ENCODE assay signal across 2 cellular contexts in genomic region chr6:110581682-110582081, GRCh38.
A peak's percentile ranks its signal among the peaks of the same experiment; 100 is the strongest.
TF ChIP-seq lines count a peak whose summit lies in the region.

No MANE protein-coding gene starts in this region.

TF ChIP-seq in IMR-90, 13 proteins besides CTCF, POLR2A, EP300 and RAD21 (continued from another document):
- TF ChIP-seq, protein P1, sequence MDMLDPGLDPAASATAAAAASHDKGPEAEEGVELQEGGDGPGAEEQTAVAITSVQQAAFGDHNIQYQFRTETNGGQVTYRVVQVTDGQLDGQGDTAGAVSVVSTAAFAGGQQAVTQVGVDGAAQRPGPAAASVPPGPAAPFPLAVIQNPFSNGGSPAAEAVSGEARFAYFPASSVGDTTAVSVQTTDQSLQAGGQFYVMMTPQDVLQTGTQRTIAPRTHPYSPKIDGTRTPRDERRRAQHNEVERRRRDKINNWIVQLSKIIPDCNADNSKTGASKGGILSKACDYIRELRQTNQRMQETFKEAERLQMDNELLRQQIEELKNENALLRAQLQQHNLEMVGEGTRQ (IDR thresholded peaks at IDR 0.05; ENCODE audit: low read depth, low read length) = peak; percentile 77; the same call in 1 of the 2 replicates
TF ChIP-seq in IMR-90: peak in this region for 1.

TF ChIP-seq in K562, 482 proteins besides CTCF, POLR2A, EP300 and RAD21 (continued from another document):
- TF ChIP-seq, protein P1 (CRISPR knock-in tag; IDR thresholded peaks at IDR 0.05) = peak; percentile 68
